In the genomic region with DNA sequence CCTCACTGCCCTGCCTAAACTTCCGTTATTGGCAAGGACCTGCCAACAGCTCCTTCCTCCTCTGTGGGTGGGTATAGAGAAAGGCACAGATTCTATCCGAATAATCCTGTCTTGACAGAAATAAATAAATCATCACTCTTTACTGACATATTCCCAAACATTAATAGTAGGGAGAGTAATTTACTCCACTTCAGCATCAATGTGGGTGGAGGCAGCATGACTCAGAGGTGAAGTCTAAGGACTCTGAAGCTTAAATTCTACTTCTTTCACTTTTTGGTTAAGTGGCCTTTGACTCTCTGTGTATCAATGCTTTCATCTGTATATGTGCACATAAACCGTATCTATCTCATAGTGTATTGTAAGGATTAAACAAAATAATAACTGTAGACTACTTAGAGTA, we compare ENCODE assay signal across 9 cellular contexts.
A peak's percentile ranks its signal among the peaks of the same experiment; 100 is the strongest.
DNase-seq lines count a peak whose midpoint lies in the region; ATAC-seq lines count a peak whose summit lies in the region.
"Had no signal": no experiment of that assay in that cellular context is flagged by ENCODE, and none has a peak within 500 bp of the region (broad histone marks: within the 10 kb centered on the region; RNA-seq: fewer than 3 reads in every experiment).

No MANE protein-coding gene starts in this region.

- in situ Hi-C loops in HAP-1 (cut with MboI; ENCODE audit: low sequenced_read_pairs) = no loop called here

- H3K4me3 ChIP-seq in effector memory CD4-positive, alpha-beta T cell (ENCODE audit: insufficient read depth, low read depth, low read length, poor library complexity, severe bottlenecking) = peak overlapping the region; percentile 64
- H3K4me3 ChIP-seq in HAP-1 = no peak overlapping the region

- peak overlapping the region; percentile 71 for H3K27ac ChIP-seq in effector memory CD4-positive, alpha-beta T cell (ENCODE audit: insufficient read depth, low read length, poor library complexity, severe bottlenecking)

- peaks cover 54% of the 10 kb centered on the region for H3K4me1 ChIP-seq in effector memory CD4-positive, alpha-beta T cell (ENCODE audit: control insufficient read depth, insufficient read depth, low read length, poor library complexity, severe bottlenecking)
- H3K4me1 ChIP-seq in HAP-1 = peaks cover 3% of the 10 kb centered on the region; the same call in 1 of the 2 replicates

- no peaks in the 10 kb centered on the region for H3K9me3 ChIP-seq in effector memory CD4-positive, alpha-beta T cell (ENCODE audit: control insufficient read depth, low read length)
- no peaks in the 10 kb centered on the region for H3K9me3 ChIP-seq in HAP-1

- ATAC-seq in HG03442 (IDR thresholded peaks at IDR 0.05; ENCODE audit: unreplicated experiment) = peak; percentile 49
- no peak for ATAC-seq in GM18907 (IDR thresholded peaks at IDR 0.05; ENCODE audit: unreplicated experiment)

- no peaks in the 10 kb centered on the region for H3K36me3 ChIP-seq in effector memory CD4-positive, alpha-beta T cell (ENCODE audit: control insufficient read depth, insufficient read depth, low read length)
- H3K36me3 ChIP-seq in HAP-1 (replicated peaks) = no peaks in the 10 kb centered on the region

- peak; percentile 56 to 64 for DNase-seq in activated CD4-positive, alpha-beta T cell treated with anti-CD3 and anti-CD28 coated beads, Interleukin-2, amount 50 U/mL, for 4 hours
- no peak for DNase-seq in effector memory CD4-positive, alpha-beta T cell
- DNase-seq in stimulated activated CD8-positive, alpha-beta memory T cell treated with anti-CD3 and anti-CD28 coated beads, Interleukin-7, amount 100 ng/mL, for 4 hours (ENCODE audit: low read depth in 2 of 2) = peak; percentile 48 to 50
- DNase-seq in HAP-1 (ENCODE audit: low spot score in 2 of 2) (no peak), islet precursor cell (no peak)
- DNase-seq: GOT3, hypothalamus had no signal

- no peaks in the 10 kb centered on the region for H3K27me3 ChIP-seq in effector memory CD4-positive, alpha-beta T cell (replicated peaks; ENCODE audit: control insufficient read depth, insufficient read depth, low read length, poor library complexity, severe bottlenecking)
- H3K27me3 ChIP-seq in HAP-1 (ENCODE audit: low read depth) = peaks cover 3% of the 10 kb centered on the region; the same call in 1 of the 2 replicates

Comparison
In these comparisons a context has a peak if more than half of its experiments do, and no peak if none do; other contexts are left out.
1. DNase-seq: peak in activated CD4-positive, alpha-beta T cell treated with anti-CD3 and anti-CD28 coated beads, Interleukin-2, amount 50 U/mL, for 4 hours (2 of 2) and stimulated activated CD8-positive, alpha-beta memory T cell treated with anti-CD3 and anti-CD28 coated beads, Interleukin-7, amount 100 ng/mL, for 4 hours (2 of 2); none in effector memory CD4-positive, alpha-beta T cell (0 of 3), HAP-1 (0 of 2) and islet precursor cell (single experiment).